In genomic region chr16:19607610-19608280, GRCh38 we compare ENCODE assay signal across 20 cellular contexts. TPM values are rescaled to one million over a fixed set of nuclear protein-coding genes. Genes with fewer than 3 reads are reported as not detected.
DNase-seq lines count a peak whose midpoint lies in the region; ATAC-seq, FAIRE-seq and TF ChIP-seq lines count a peak whose summit lies in the region.
"Had no signal": no experiment of that assay in that cellular context is flagged by ENCODE, and none has a peak within 500 bp of the region (broad histone marks: within the 10 kb centered on the region; RNA-seq: fewer than 3 reads in every experiment).

No MANE protein-coding gene starts in this region.

- no peaks in the 10 kb centered on the region for H3K4me1 Mint-ChIP-seq in activated CD4-positive, alpha-beta T cell treated with anti-CD3 and anti-CD28 coated beads, Interleukin-2, amount 10 ng/mL, durations not matched to agents 24 days and 14 days

- DNase-seq in A549 (ENCODE audit: low read depth in 1 of 2, low spot score in 1 of 2): peak in 1 of 2 experiments; percentile 23
- DNase-seq in IMR-90: peak; percentile 14
- DNase-seq in dedifferentiated amniotic fluid mesenchymal stem cell (ENCODE audit: extremely low spot score): peak; percentile 23
- peak; percentile 41 for DNase-seq in left kidney (ENCODE audit: low read depth, low spot score)
- no peak for DNase-seq in SJCRH30
- DNase-seq in NCI-H1105 (lab: John Stamatoyannopoulos, UW): no peak
- DNase-seq in D721Med (ENCODE audit: insufficient read length, low spot score): no peak
- no peak for DNase-seq in activated CD4-positive, alpha-beta T cell treated with anti-CD3 and anti-CD28 coated beads, Interleukin-2, amount 10 ng/mL, durations not matched to agents 24 days and 14 days
- DNase-seq: activated CD4-positive, alpha-beta T cell treated with anti-CD3 and anti-CD28 coated beads for 1 hour; central memory CD4-positive, alpha-beta T cell; DMS 273 treated with DMSO at 0.1 percent for 48 hours; HCEC 1CT; lower lobe of right lung; naive thymus-derived CD8-positive, alpha-beta T cell; NCI-H1417; NCI-H2171 treated with DMSO at 0.1 percent for 48 hours; NCI-H774; stimulated activated CD8-positive, alpha-beta memory T cell treated with anti-CD3 and anti-CD28 coated beads, Interleukin-4, amount 100 ng/mL, for 48 hours had no signal

- H4K8ac ChIP-seq in IMR-90 (ENCODE audit: low read depth in 2 of 2, low read length in 2 of 2): no peak overlapping the region

- H4K5ac ChIP-seq in IMR-90 (ENCODE audit: low read depth, low read length): no peak overlapping the region

- in situ Hi-C loops in IMR-90 (cut with MboI; ENCODE audit: low sequenced_read_pairs): loop anchor here (25.0 kb wide), 1 partner anchor 780 kb away; no protein-coding TSS in a partner anchor

- dilution Hi-C loops in IMR-90 (cut with HindIII; ENCODE audit: low sequenced_read_pairs, unreplicated experiment): loop anchor here (25.0 kb wide), 1 partner anchor 280 kb away; the partner anchor contains the start of gene GPRC5B

- H3K9me1 ChIP-seq in IMR-90 (ENCODE audit: insufficient read depth, low read length): no peaks in the 10 kb centered on the region

- H3K4me1 ChIP-seq in A549 (peaks cover 20% of the 10 kb centered on the region), IMR-90 (ENCODE audit: control insufficient read depth, insufficient read depth, low read length) (no peaks in the 10 kb centered on the region), SJCRH30 (no peaks in the 10 kb centered on the region)
- H3K4me1 ChIP-seq: lower lobe of right lung had no signal

- TF ChIP-seq CTCF in A549 (IDR thresholded peaks at IDR 0.05) (no peak), IMR-90 (conservative IDR thresholded peaks at IDR 0.05; ENCODE audit: low read depth, low read length) (no peak), D721Med (IDR thresholded peaks at IDR 0.05; ENCODE audit: insufficient read depth, missing control alignments) (no peak)

- FAIRE-seq in A549 (lab: Jason Lieb, UNC): no peak
- no peak for FAIRE-seq in D721Med (lab: Jason Lieb, UNC)

- no peak for TF ChIP-seq EP300 in A549 (IDR thresholded peaks at IDR 0.05)

- no peak overlapping the region for H3K27ac Mint-ChIP-seq in activated CD4-positive, alpha-beta T cell treated with anti-CD3 and anti-CD28 coated beads, Interleukin-2, amount 10 ng/mL, durations not matched to agents 24 days and 14 days
- H3K27ac Mint-ChIP-seq: naive thymus-derived CD8-positive, alpha-beta T cell had no signal

- H3K4ac ChIP-seq in IMR-90 (ENCODE audit: low read depth, low read length): no peak overlapping the region

- no peak overlapping the region for H2AFZ ChIP-seq in IMR-90 (replicated peaks; ENCODE audit: low read length, poor library complexity)

- no peak overlapping the region for H3K4me3 ChIP-seq in A549
- H3K4me3 ChIP-seq in IMR-90 (ENCODE audit: insufficient read depth, low read depth, low read length): no peak overlapping the region
- H3K4me3 ChIP-seq in SJCRH30: no peak overlapping the region
- H3K4me3 ChIP-seq: lower lobe of right lung had no signal

- H2BK15ac ChIP-seq in IMR-90 (ENCODE audit: low read depth, low read length): no peak overlapping the region

- H2AK9ac ChIP-seq in IMR-90 (replicated peaks; ENCODE audit: low read depth, low read length, poor library complexity): no peak overlapping the region

- no peaks in the 10 kb centered on the region for H3K9me3 Mint-ChIP-seq in activated CD4-positive, alpha-beta T cell treated with anti-CD3 and anti-CD28 coated beads, Interleukin-2, amount 10 ng/mL, durations not matched to agents 24 days and 14 days

- 76% methylated on average over 8 of the region's 8 CpGs for WGBS in A549 (ENCODE audit: missing lambda C conversion rate)
- WGBS in IMR-90 (ENCODE audit: extremely low coverage in 2 of 2, insufficient read length in 1 of 2), 2 experiments: 90% methylated on average over 2 of the region's 8 CpGs; no CpG with 5 or more reads in 1 of the 2 experiments

- TF ChIP-seq RAD21 in A549 (conservative IDR thresholded peaks at IDR 0.05 in 1 of 2, IDR thresholded peaks at IDR 0.05 in 1 of 2): no peak
- no peak for TF ChIP-seq RAD21 in IMR-90 (IDR thresholded peaks at IDR 0.05; ENCODE audit: low read length)

- no peak overlapping the region for H3K14ac ChIP-seq in IMR-90 (replicated peaks; ENCODE audit: low read depth, low read length)

- peak; percentile 73 to 76 for ATAC-seq in A549
- peak; percentile 14; the same call in 1 of the 2 replicates for ATAC-seq in IMR-90 (ENCODE audit: low read depth)
- ATAC-seq: lower lobe of right lung; naive thymus-derived CD8-positive, alpha-beta T cell had no signal

- H3K27me3 ChIP-seq in IMR-90 (ENCODE audit: control insufficient read depth, insufficient read depth, low read length) (no peaks in the 10 kb centered on the region), SJCRH30 (no peaks in the 10 kb centered on the region)

- H4K20me1 ChIP-seq in IMR-90 (ENCODE audit: insufficient read depth, low read length): no peaks in the 10 kb centered on the region

- no peak overlapping the region for H2BK120ac ChIP-seq in IMR-90 (ENCODE audit: low read depth, low read length)

- H2BK5ac ChIP-seq in IMR-90 (ENCODE audit: low read depth, low read length, poor library complexity, severe bottlenecking): no peak overlapping the region

- peak overlapping the region in 1 of 2 experiments; percentile 12; a peak in 2 of 6 replicates for H3K27ac ChIP-seq in A549
- H3K27ac ChIP-seq in IMR-90 (ENCODE audit: insufficient read depth, low read length): no peak overlapping the region
- no peak overlapping the region for H3K27ac ChIP-seq in SJCRH30
- H3K27ac ChIP-seq: 22Rv1, C4-2B, lower lobe of right lung had no signal

- POLR2A ChIA-PET in A549 (lab: Yijun Ruan, JAX): no interaction called here
- POLR2A ChIA-PET in IMR-90 (lab: Charles Lee; ENCODE audit: unreplicated experiment): no interaction called here

- H3K4me2 ChIP-seq in A549 (peak overlapping the region; percentile 27; the same call in 1 of the 3 replicates), IMR-90 (ENCODE audit: low read depth, low read length) (no peak overlapping the region)

- TF ChIP-seq POLR2A in A549 (IDR thresholded peaks at IDR 0.05; ENCODE audit: low read length): no peak
- TF ChIP-seq POLR2A in IMR-90 (IDR thresholded peaks at IDR 0.05; ENCODE audit: low read depth, low read length): no peak

- intact Hi-C loops in IMR-90 (cut with micrococcal nuclease): loop anchor here (10.0 kb wide), 1 partner anchor 107 kb away; the partner anchor contains the start of genes IQCK and KNOP1
- intact Hi-C loops in activated CD4-positive, alpha-beta T cell treated with anti-CD3 and anti-CD28 coated beads, Interleukin-2, amount 10 ng/mL, durations not matched to agents 24 days and 14 days (cut with micrococcal nuclease): no loop called here

- H3K23ac ChIP-seq in IMR-90 (ENCODE audit: low read depth, low read length): no peak overlapping the region

- no peak overlapping the region for H2BK20ac ChIP-seq in IMR-90 (ENCODE audit: low read depth, low read length)

- H4K91ac ChIP-seq in IMR-90 (ENCODE audit: insufficient read depth, low read depth, low read length): no peak overlapping the region

- BruUV-seq in IMR-90 (replicated peaks; lab: Mats Ljungman, UMichigan): no TSS peak

- H3K79me1 ChIP-seq in IMR-90 (ENCODE audit: low read depth in 1 of 2, low read length in 2 of 2): no peaks in the 10 kb centered on the region

- no peak overlapping the region for H3K18ac ChIP-seq in IMR-90 (ENCODE audit: low read depth, low read length)

- no peak overlapping the region for H3K56ac ChIP-seq in IMR-90 (ENCODE audit: extremely low read depth, insufficient read depth, low read length)

- H3K36me3 ChIP-seq in IMR-90 (ENCODE audit: control insufficient read depth, insufficient read depth, low read length) (peaks cover 34% of the 10 kb centered on the region), SJCRH30 (no peaks in the 10 kb centered on the region; the same call in 1 of the 2 replicates)

- no peak overlapping the region for H2AK5ac ChIP-seq in IMR-90 (ENCODE audit: low read depth, low read length)

- H3K4me3 Mint-ChIP-seq in activated CD4-positive, alpha-beta T cell treated with anti-CD3 and anti-CD28 coated beads, Interleukin-2, amount 10 ng/mL, durations not matched to agents 24 days and 14 days: no peak overlapping the region
- H3K4me3 Mint-ChIP-seq: naive thymus-derived CD8-positive, alpha-beta T cell had no signal

- no peak overlapping the region for H3K9ac ChIP-seq in IMR-90 (ENCODE audit: low read depth, low read length)

- H3K9me3 ChIP-seq in A549: no peaks in the 10 kb centered on the region
- no peaks in the 10 kb centered on the region for H3K9me3 ChIP-seq in IMR-90 (ENCODE audit: control insufficient read depth, insufficient read depth, low read length)
- H3K9me3 ChIP-seq in SJCRH30 (replicated peaks): no peaks in the 10 kb centered on the region
- H3K9me3 ChIP-seq: lower lobe of right lung had no signal

- CTCF ChIA-PET in A549 (lab: Yijun Ruan, JAX) (interaction anchor here (0.5 to 20.8 kb wide), 6 partner anchors 8 to 291 kb away, joined by 3 to 328 read pairs (median 4); partner anchors contain the start of gene GPRC5B), IMR-90 (lab: Yijun Ruan, JAX) (interaction anchor here (2.0 kb wide), 1 partner anchor 24 kb away, joined by 6 read pairs; no protein-coding TSS in a partner anchor)

- no peaks in the 10 kb centered on the region for H3K27me3 Mint-ChIP-seq in activated CD4-positive, alpha-beta T cell treated with anti-CD3 and anti-CD28 coated beads, Interleukin-2, amount 10 ng/mL, durations not matched to agents 24 days and 14 days
- H3K27me3 Mint-ChIP-seq: naive thymus-derived CD8-positive, alpha-beta T cell had no signal

- H3K36me3 Mint-ChIP-seq in activated CD4-positive, alpha-beta T cell treated with anti-CD3 and anti-CD28 coated beads, Interleukin-2, amount 10 ng/mL, durations not matched to agents 24 days and 14 days (ENCODE audit: low read depth): peaks cover 35% of the 10 kb centered on the region

TF ChIP-seq in IMR-90, 13 proteins besides CTCF, POLR2A, EP300 and RAD21 (continues in another document):
- TF ChIP-seq NFE2L2 (IDR thresholded peaks at IDR 0.05; ENCODE audit: low read depth, low read length) (no peak), CHD1 (IDR thresholded peaks at IDR 0.05; ENCODE audit: low read depth, low read length) (no peak), RFX5 (IDR thresholded peaks at IDR 0.05; ENCODE audit: low read depth, low read length) (no peak), FOS (IDR thresholded peaks at IDR 0.05; ENCODE audit: low read depth, low read length) (no peak)

RNA-seq across cellular contexts. Expression of gene VPS35L, which starts 52.2 kb away (rescaled TPM):
- polyA plus RNA-seq in A549 (2011; rRNA removed): 47.7 and 59.0 TPM in 2 replicates
- 23.0 and 25.6 TPM in 2 replicates for polyA plus RNA-seq in A549 (2012; cell fraction: cytosol; rRNA removed)
- polyA plus RNA-seq in A549 (2012; cell fraction: nucleus; rRNA removed): 27.7 and 28.6 TPM in 2 replicates
- polyA plus RNA-seq in A549 (2017; fragmentation: RNase III; extraction: RNeasy Plus Mini Kit Qiagen cat#74134 plus additional on column Dnase treatment): 35.0 to 38.4 TPM (median 37.6 TPM) in 3 replicates
- polyA minus RNA-seq in A549 (2011; rRNA and poly(A)+ RNA removed): 76.2 and 88.5 TPM in 2 replicates
- total RNA-seq in IMR-90 (2012; rRNA removed): 20.3 and 28.0 TPM in 2 replicates
- polyA plus RNA-seq in IMR-90 (2012; rRNA removed): 37.1 and 40.1 TPM in 2 replicates
- polyA plus RNA-seq in IMR-90 (2012; cell fraction: cytosol; rRNA removed): 18.9 and 20.9 TPM in 2 replicates
- 22.9 and 42.0 TPM in 2 replicates for polyA plus RNA-seq in IMR-90 (2012; cell fraction: nucleus; rRNA removed; ENCODE audit: low replicate concordance)
- total RNA-seq in SJCRH30 (2014; rRNA removed; shearing (Covaris generic)): 18.8 and 20.8 TPM in 2 replicates
- 37.8 and 41.9 TPM in 2 replicates for total RNA-seq in activated CD4-positive, alpha-beta T cell treated with anti-CD3 and anti-CD28 coated beads, Interleukin-2, amount 10 ng/mL, durations not matched to agents 24 days and 14 days

Comparison
In these comparisons a context has a peak if more than half of its experiments do, and no peak if none do; other contexts are left out.
1. DNase-seq: peak in IMR-90 (single experiment), dedifferentiated amniotic fluid mesenchymal stem cell (single experiment) and left kidney (single experiment); none in SJCRH30 (0 of 2), NCI-H1105 (single experiment), D721Med (single experiment) and activated CD4-positive, alpha-beta T cell treated with anti-CD3 and anti-CD28 coated beads, Interleukin-2, amount 10 ng/mL, durations not matched to agents 24 days and 14 days (single experiment).